In the genomic region with DNA sequence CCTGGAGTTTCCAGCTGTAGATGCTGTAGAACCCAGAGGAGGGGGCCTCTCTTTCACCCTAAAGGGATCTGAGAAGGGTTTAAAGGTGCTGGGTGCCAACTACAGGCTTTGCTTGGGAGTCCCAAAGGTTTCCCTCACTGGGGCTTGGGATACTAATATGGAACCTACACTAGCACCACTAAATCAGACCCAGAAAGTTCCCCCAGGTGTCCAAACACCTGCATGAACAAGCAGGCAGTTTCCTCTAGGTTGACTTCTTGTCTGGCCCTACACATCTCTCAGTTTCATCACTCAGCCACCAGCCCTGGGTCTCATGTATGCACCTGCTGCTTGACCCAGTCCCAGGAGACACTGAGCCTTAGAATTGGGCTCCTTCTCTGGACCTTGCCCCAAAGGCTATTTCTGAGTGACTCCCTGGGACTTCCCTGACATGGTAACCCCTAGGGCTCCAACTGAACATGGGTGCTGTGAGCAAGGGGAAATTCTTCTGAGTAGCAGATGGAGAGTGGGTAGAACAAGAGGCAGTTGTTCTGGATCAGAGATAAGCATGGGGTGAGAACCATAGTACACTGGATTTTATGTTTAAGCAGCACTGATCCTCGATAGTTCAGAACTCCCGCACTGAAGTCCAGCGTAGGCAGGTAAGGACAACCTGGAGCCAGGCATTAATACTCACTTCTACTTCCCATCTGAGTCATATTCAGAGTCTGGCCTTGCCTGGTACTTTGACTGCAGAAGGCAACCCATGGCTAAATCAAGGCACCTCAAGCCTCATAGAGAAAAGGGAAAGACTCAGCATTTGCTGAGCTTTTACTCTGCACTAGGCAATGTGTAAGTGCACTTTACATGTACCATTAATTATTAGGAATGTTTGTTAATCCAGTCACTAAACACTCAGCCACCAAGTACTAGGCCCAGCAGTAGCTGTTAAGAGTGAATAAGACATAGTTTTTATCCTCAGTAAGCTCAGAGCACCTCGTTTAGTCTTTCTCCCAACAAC, we compare ENCODE assay signal across 8 cellular contexts. TPM values are rescaled to one million over a fixed set of nuclear protein-coding genes. Genes with fewer than 3 reads are reported as not detected.
A peak's percentile ranks its signal among the peaks of the same experiment; 100 is the strongest.
DNase-seq lines count a peak whose midpoint lies in the region; ATAC-seq, FAIRE-seq and TF ChIP-seq lines count a peak whose summit lies in the region.

No MANE protein-coding gene starts in this region.

- H3K27me3 Mint-ChIP-seq in CD4-positive, alpha-beta memory T cell, result no peaks in the 10 kb centered on the region

- TF ChIP-seq POLR2A in endothelial cell of umbilical vein (IDR thresholded peaks at IDR 0.05; ENCODE audit: low read depth, low read length) (no peak), tibial nerve (IDR thresholded peaks at IDR 0.05) (no peak)

- no TSS peak for BruUV-seq in endothelial cell of umbilical vein (replicated peaks; lab: Mats Ljungman, UMichigan)

- H3K4me1 Mint-ChIP-seq in CD4-positive, alpha-beta memory T cell, result peaks cover 38 to 72% (median 57%) of the 10 kb centered on the region in 4 donors

- no peak overlapping the region for H2AFZ ChIP-seq in endothelial cell of umbilical vein (ENCODE audit: low read depth, low read length)

- peaks cover 55% of the 10 kb centered on the region for H3K4me1 ChIP-seq in CD4-positive, alpha-beta memory T cell (ENCODE audit: insufficient read depth, low read length)
- H3K4me1 ChIP-seq in endothelial cell of umbilical vein (ENCODE audit: control insufficient read depth, extremely low read depth, insufficient read depth, low read length) (peaks cover 20% of the 10 kb centered on the region), tibial nerve (peaks cover 4 to 85% (median 60%) of the 10 kb centered on the region in 4 donors)

- no peak for TF ChIP-seq CTCF in GM20000 (IDR thresholded peaks at IDR 0.05; ENCODE audit: extremely low read depth, missing control alignments)
- no peak for TF ChIP-seq CTCF in endothelial cell of umbilical vein (IDR thresholded peaks at IDR 0.05; ENCODE audit: extremely low read depth in 1 of 2, insufficient read depth in 1 of 2, low read depth in 1 of 2, low read length in 2 of 2)
- no peak for TF ChIP-seq CTCF in tibial nerve (IDR thresholded peaks at IDR 0.05)

- H3K4me3 ChIP-seq in CD4-positive, alpha-beta memory T cell (ENCODE audit: low read length in 2 of 2), result no peak overlapping the region
- no peak overlapping the region for H3K4me3 ChIP-seq in endothelial cell of umbilical vein (replicated peaks in 1 of 3; ENCODE audit: insufficient read depth in 1 of 3, low read depth in 1 of 3, low read length in 3 of 3)
- H3K4me3 ChIP-seq in tibial nerve, result no peak overlapping the region

- no peaks in the 10 kb centered on the region for H3K9me1 ChIP-seq in endothelial cell of umbilical vein (replicated peaks; ENCODE audit: control insufficient read depth, extremely low read depth, insufficient read depth, low read length)

- POLR2A ChIA-PET in CD4-positive, alpha-beta memory T cell (lab: Charles Lee; ENCODE audit: partially characterized antibody), result interaction anchor here (1.0 to 1.9 kb wide), 3 partner anchors 11 to 30 kb away, joined by 3 to 9 read pairs (median 5); partner anchors contain the start of gene BCL2L1
- POLR2A ChIA-PET in endothelial cell of umbilical vein (lab: Charles Lee), result no interaction called here

- no peaks in the 10 kb centered on the region for H3K27me3 ChIP-seq in CD4-positive, alpha-beta memory T cell (ENCODE audit: insufficient read depth, low read length)
- H3K27me3 ChIP-seq in endothelial cell of umbilical vein (ENCODE audit: control insufficient read depth in 2 of 2, insufficient read depth in 2 of 2, low read length in 2 of 2) (no peaks in the 10 kb centered on the region), tibial nerve (no peaks in the 10 kb centered on the region)

- no peaks in the 10 kb centered on the region for H4K20me1 ChIP-seq in endothelial cell of umbilical vein (replicated peaks; ENCODE audit: control insufficient read depth, extremely low read depth, insufficient read depth, low read length)

- peak overlapping the region; percentile 35 to 86 (median 75) for H3K27ac Mint-ChIP-seq in CD4-positive, alpha-beta memory T cell

- H3K27ac ChIP-seq in CD4-positive, alpha-beta memory T cell (ENCODE audit: low read depth, low read length), result no peak overlapping the region
- no peak overlapping the region for H3K27ac ChIP-seq in endothelial cell of umbilical vein (ENCODE audit: insufficient read depth, low read depth, low read length)
- H3K27ac ChIP-seq in tibial nerve, result peak overlapping the region; percentile 22 to 100 (median 82)

- H3K4me3 Mint-ChIP-seq in CD4-positive, alpha-beta memory T cell, result no peak overlapping the region

- DNase-seq in CD4-positive, alpha-beta memory T cell, result no peak
- DNase-seq in GM20000 (ENCODE audit: low spot score), result peak; percentile 22
- no peak for DNase-seq in endothelial cell of umbilical vein (ENCODE audit: low read depth, low spot score)
- no peak for DNase-seq in tibial nerve (ENCODE audit: low spot score in 2 of 2)
- no peak for DNase-seq in NOMO-1 treated with dmso at 0.1 percent for 144 hours (lab: John Stamatoyannopoulos, UW; ENCODE audit: unreplicated experiment)
- DNase-seq in COLO829 (ENCODE audit: low spot score), result no peak
- no peak for DNase-seq in GM19240 (ENCODE audit: insufficient read length, low spot score)

- H3K36me3 Mint-ChIP-seq in CD4-positive, alpha-beta memory T cell, result peaks cover 46 to 55% of the 10 kb centered on the region in 2 donors

- H3K9me3 ChIP-seq in CD4-positive, alpha-beta memory T cell (ENCODE audit: control insufficient read depth in 1 of 2, low read length in 2 of 2), result no peaks in the 10 kb centered on the region
- no peaks in the 10 kb centered on the region for H3K9me3 ChIP-seq in endothelial cell of umbilical vein (replicated peaks; ENCODE audit: control insufficient read depth, insufficient read depth, low read length)
- H3K9me3 ChIP-seq in tibial nerve, result no peaks in the 10 kb centered on the region

- no peak overlapping the region for H3K4me2 ChIP-seq in endothelial cell of umbilical vein (ENCODE audit: insufficient read depth, low read length)

- WGBS in tibial nerve, 2 donors, result 61 to 66% methylated on average over 4 of the region's 4 CpGs

- dilution Hi-C loops in endothelial cell of umbilical vein (cut with MboI; ENCODE audit: extremely low pct_ligation_motif_present, low sequenced_read_pairs), result no loop called here

- intact Hi-C loops in CD4-positive, alpha-beta memory T cell (cut with micrococcal nuclease), result no loop called here
- intact Hi-C loops in endothelial cell of umbilical vein (cut with micrococcal nuclease), result no loop called here

- no peaks in the 10 kb centered on the region for H3K9me3 Mint-ChIP-seq in CD4-positive, alpha-beta memory T cell

- no peak overlapping the region for H3K9ac ChIP-seq in endothelial cell of umbilical vein (replicated peaks; ENCODE audit: extremely low read depth, insufficient read depth, low read length)

- peak; percentile 50 for FAIRE-seq in endothelial cell of umbilical vein (lab: Jason Lieb, UNC)

- peak; percentile 69 for ATAC-seq in HG03520 (IDR thresholded peaks at IDR 0.05; ENCODE audit: unreplicated experiment)

- TF ChIP-seq EP300 in tibial nerve (IDR thresholded peaks at IDR 0.05), result no peak

- CTCF ChIA-PET in CD4-positive, alpha-beta memory T cell (lab: Charles Lee; ENCODE audit: partially characterized antibody), result interaction anchor here (0.9 to 7.5 kb wide), 3 partner anchors 15 to 44 kb away, joined by 3 to 33 read pairs (median 6); no protein-coding TSS in a partner anchor
- CTCF ChIA-PET in endothelial cell of umbilical vein (lab: Charles Lee), result interaction anchor here (3.0 to 5.8 kb wide), 3 partner anchors 14 to 44 kb away, joined by 16 to 30 read pairs (median 18); partner anchors contain the start of gene BCL2L1

- peaks cover 88% of the 10 kb centered on the region for H3K79me2 ChIP-seq in endothelial cell of umbilical vein (ENCODE audit: control insufficient read depth, insufficient read depth, low read length)

- peaks cover 31% of the 10 kb centered on the region for H3K36me3 ChIP-seq in CD4-positive, alpha-beta memory T cell (ENCODE audit: insufficient read depth, low read length)
- peaks cover 9 to 18% of the 10 kb centered on the region in 2 experiments for H3K36me3 ChIP-seq in endothelial cell of umbilical vein (ENCODE audit: control insufficient read depth in 2 of 2, extremely low read depth in 1 of 2, insufficient read depth in 2 of 2, low read length in 2 of 2)
- peaks cover 0 to 47% (median 0%) of the 10 kb centered on the region in 3 donors for H3K36me3 ChIP-seq in tibial nerve

TF ChIP-seq in endothelial cell of umbilical vein, 7 proteins besides CTCF, POLR2A, EP300 and RAD21 (continues in another document):
- TF ChIP-seq MAX (IDR thresholded peaks at IDR 0.05; ENCODE audit: insufficient read depth, insufficient read length) (no peak), POLR2AphosphoS5 (IDR thresholded peaks at IDR 0.05; ENCODE audit: insufficient read depth, low read depth, low read length) (no peak)

RNA-seq across cellular contexts. Expression of gene BCL2L1, which starts 16.8 kb away (rescaled TPM):
- 10 to 100 TPM; 20.3 to 20.8 TPM for total RNA-seq in CD4-positive, alpha-beta memory T cell
- 10 to 100 TPM; 22.8 to 26.1 TPM for polyA plus RNA-seq in CD4-positive, alpha-beta memory T cell
- 101 and 105 TPM in 2 replicates for total RNA-seq in endothelial cell of umbilical vein
- 78.0 and 81.3 TPM in 2 replicates for polyA plus RNA-seq in endothelial cell of umbilical vein
- 78.4 and 83.9 TPM in 2 replicates for polyA plus RNA-seq in endothelial cell of umbilical vein (2011; cell fraction: cytosol; rRNA removed)
- 42.9 and 43.5 TPM in 2 replicates for polyA plus RNA-seq in endothelial cell of umbilical vein (2011; cell fraction: nucleus; rRNA removed)
- polyA plus RNA-seq in endothelial cell of umbilical vein (2012), result 74.2 and 97.0 TPM in 2 replicates
- polyA minus RNA-seq in endothelial cell of umbilical vein, result 72.0 and 73.5 TPM in 2 replicates
- polyA minus RNA-seq in endothelial cell of umbilical vein (2011; cell fraction: cytosol; rRNA and poly(A)+ RNA removed), result 22.6 TPM
- 27.9 and 30.0 TPM in 2 replicates for polyA minus RNA-seq in endothelial cell of umbilical vein (2011; cell fraction: nucleus; rRNA and poly(A)+ RNA removed)
- 100 to 1,000 TPM; 105 to 138 (median 119) TPM for total RNA-seq in tibial nerve

RNA-seq across cellular contexts. Expression of gene TPX2, which starts 33.2 kb away (rescaled TPM):
- under 1 TPM; 0.30 to 0.44 TPM for total RNA-seq in CD4-positive, alpha-beta memory T cell
- under 1 TPM; 0.76 to 0.85 TPM for polyA plus RNA-seq in CD4-positive, alpha-beta memory T cell
- total RNA-seq in endothelial cell of umbilical vein (112 and 114 TPM in 2 replicates), tibial nerve (1 to 10 TPM in 1 of 4 donors, under 1 TPM in 3; 0.21 to 2.7 (median 0.40) TPM)
- 18.1 and 24.8 TPM in 2 replicates for polyA plus RNA-seq in endothelial cell of umbilical vein
- 39.5 and 43.6 TPM in 2 replicates for polyA plus RNA-seq in endothelial cell of umbilical vein (2011; cell fraction: cytosol; rRNA removed)
- polyA plus RNA-seq in endothelial cell of umbilical vein (2011; cell fraction: nucleus; rRNA removed), result 41.7 and 54.4 TPM in 2 replicates
- 50.0 and 107 TPM in 2 replicates for polyA plus RNA-seq in endothelial cell of umbilical vein (2012)
- polyA minus RNA-seq in endothelial cell of umbilical vein, result 27.3 and 29.8 TPM in 2 replicates
- 70.3 TPM for polyA minus RNA-seq in endothelial cell of umbilical vein (2011; cell fraction: cytosol; rRNA and poly(A)+ RNA removed)
- 22.2 and 35.1 TPM in 2 replicates for polyA minus RNA-seq in endothelial cell of umbilical vein (2011; cell fraction: nucleus; rRNA and poly(A)+ RNA removed)

Comparison
In these comparisons a context has a peak if more than half of its experiments do, and no peak if none do; other contexts are left out.
1. H3K27ac ChIP-seq: peak in tibial nerve (4 of 4); none in CD4-positive, alpha-beta memory T cell (single experiment) and endothelial cell of umbilical vein (single experiment).
2. RNA of gene TPX2, which starts 33.2 kb away (total RNA-seq): 112 to 114 TPM in endothelial cell of umbilical vein; 0.21 to 2.7 TPM in tibial nerve and 0.30 to 0.44 TPM in CD4-positive, alpha-beta memory T cell; every median in the first group is over 10 times any median in the second.